In the genomic region with DNA sequence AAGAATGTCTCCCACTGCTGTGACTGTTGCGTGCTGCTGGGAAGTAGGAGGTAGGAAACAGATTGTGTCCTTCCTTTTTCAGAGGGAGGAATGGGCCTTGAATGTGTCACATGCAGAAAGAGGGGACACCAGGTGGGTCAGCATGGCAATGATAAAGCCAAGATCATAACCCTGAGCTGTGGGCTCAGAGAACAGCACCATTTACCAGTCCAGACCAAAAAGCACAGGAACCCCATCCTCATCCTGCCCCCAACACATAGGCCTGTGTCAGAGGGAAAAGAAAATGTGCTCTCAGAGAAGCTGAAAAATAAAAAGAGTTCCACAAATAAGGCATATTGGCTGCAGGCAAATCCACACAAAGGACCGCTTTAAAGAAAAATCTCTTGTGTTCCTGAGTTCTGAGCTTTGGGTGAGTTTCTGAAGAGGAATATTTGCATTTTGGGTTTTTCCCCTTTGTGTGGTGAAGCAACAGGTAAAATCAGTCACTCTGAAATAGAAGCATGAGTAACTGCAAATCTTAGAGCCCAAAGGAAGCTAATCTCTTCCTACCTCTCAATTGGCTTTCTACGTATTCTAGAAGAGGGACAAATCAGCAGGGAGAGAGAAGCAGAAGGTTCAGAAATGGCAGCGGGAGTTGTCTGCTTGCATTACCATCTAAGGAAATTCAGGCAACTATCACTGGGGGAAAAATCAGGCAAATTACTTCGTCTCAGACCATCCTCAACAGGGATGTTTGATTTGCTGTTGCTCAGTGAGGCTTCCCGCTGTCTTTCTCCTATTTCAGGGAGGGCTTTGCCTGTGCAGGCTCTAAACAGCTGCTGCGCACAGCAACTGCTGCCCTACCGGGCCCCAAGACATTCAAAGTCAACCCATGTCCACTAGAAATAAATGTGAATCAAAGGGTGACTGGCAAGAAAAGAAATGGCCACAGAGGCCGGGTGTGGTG, we compare ENCODE assay signal across 9 cellular contexts.
DNase-seq lines count a peak whose midpoint lies in the region; ATAC-seq and TF ChIP-seq lines count a peak whose summit lies in the region.
"Had no signal": no experiment of that assay in that cellular context is flagged by ENCODE, and none has a peak within 500 bp of the region (broad histone marks: within the 10 kb centered on the region; RNA-seq: fewer than 3 reads in every experiment).

No MANE protein-coding gene starts in this region.

- H3K9me3 ChIP-seq in mucosa of descending colon: no peaks in the 10 kb centered on the region
- H3K9me3 ChIP-seq in left ventricle myocardium inferior (replicated peaks): no peaks in the 10 kb centered on the region

- H3K4me1 ChIP-seq in mucosa of descending colon (ENCODE audit: low read depth): no peaks in the 10 kb centered on the region
- peaks cover 9% of the 10 kb centered on the region for H3K4me1 ChIP-seq in left ventricle myocardium inferior

- DNase-seq in mucosa of descending colon: no peak
- DNase-seq in NCI-H2029 treated with DMSO at 0.1 percent for 48 hours (lab: John Stamatoyannopoulos, UW): no peak
- DNase-seq in H7: no peak
- DNase-seq in left ventricle myocardium inferior: no peak
- DNase-seq in NCI-H187 (lab: John Stamatoyannopoulos, UW): no peak
- DNase-seq: NCI-H2081 treated with DMSO at 0.1 percent for 48 hours had no signal

- H3K4me3 ChIP-seq in mucosa of descending colon: no peak overlapping the region
- no peak overlapping the region for H3K4me3 ChIP-seq in H7 (ENCODE audit: insufficient read depth, low read depth, low read length)
- no peak overlapping the region for H3K4me3 ChIP-seq in left ventricle myocardium inferior

- intact Hi-C loops in mucosa of descending colon (cut with DNase I, micrococcal nuclease) (no loop called here), left ventricle myocardium inferior (cut with micrococcal nuclease) (no loop called here)

- no peak overlapping the region for H3K27ac ChIP-seq in left ventricle myocardium inferior (replicated peaks)

- H3K27me3 ChIP-seq in H7 (ENCODE audit: control insufficient read depth, insufficient read depth, low read length) (no peaks in the 10 kb centered on the region), left ventricle myocardium inferior (ENCODE audit: low read depth) (no peaks in the 10 kb centered on the region)

- ATAC-seq in GM18907 (IDR thresholded peaks at IDR 0.05; ENCODE audit: unreplicated experiment) (peak; percentile 92), GM21723 (IDR thresholded peaks at IDR 0.05; ENCODE audit: unreplicated experiment) (peak; percentile 87), HG03457 (IDR thresholded peaks at IDR 0.05; ENCODE audit: unreplicated experiment) (peak; percentile 89), mucosa of descending colon (peak; percentile 40)

- H3K36me3 ChIP-seq in mucosa of descending colon (ENCODE audit: low read depth): no peaks in the 10 kb centered on the region
- H3K36me3 ChIP-seq in H7 (replicated peaks; ENCODE audit: control insufficient read depth, insufficient read depth, low read length): no peaks in the 10 kb centered on the region
- H3K36me3 ChIP-seq in left ventricle myocardium inferior: no peaks in the 10 kb centered on the region

- TF ChIP-seq CTCF in mucosa of descending colon (IDR thresholded peaks at IDR 0.05) (no peak), left ventricle myocardium inferior (IDR thresholded peaks at IDR 0.05; ENCODE audit: borderline replicate concordance) (no peak)

Comparison
In these comparisons a context has a peak if more than half of its experiments do, and no peak if none do; other contexts are left out.
1. ATAC-seq: peak in every context shown above with its lines; median percentile 92 in GM18907; 89 in HG03457; 87 in GM21723; 40 in mucosa of descending colon.